In the genomic region with DNA sequence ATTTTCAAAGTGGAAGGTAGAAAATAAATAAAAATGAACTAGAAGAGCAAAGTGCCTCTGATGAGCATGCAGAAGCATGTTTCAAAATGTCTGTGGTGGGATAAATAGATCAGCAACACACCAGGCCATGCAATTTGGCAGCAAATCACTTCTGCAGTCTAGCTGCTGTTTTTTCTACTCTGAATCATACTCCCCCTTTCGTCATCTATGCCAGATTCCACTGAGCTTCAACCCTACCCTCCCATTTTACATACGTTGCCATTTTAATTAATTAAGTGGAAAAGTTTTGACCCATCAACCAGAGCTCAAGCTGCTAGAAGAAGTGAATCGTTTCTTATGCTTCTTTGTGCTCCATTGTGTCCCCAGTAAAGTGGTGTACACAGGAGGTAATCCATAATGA, we compare ENCODE assay signal across 20 cellular contexts.
DNase-seq lines count a peak whose midpoint lies in the region; ATAC-seq and TF ChIP-seq lines count a peak whose summit lies in the region.
"Had no signal": no experiment of that assay in that cellular context is flagged by ENCODE, and none has a peak within 500 bp of the region (broad histone marks: within the 10 kb centered on the region; RNA-seq: fewer than 3 reads in every experiment).

No MANE protein-coding gene starts in this region.

- TF ChIP-seq CTCF in HCT116 (IDR thresholded peaks at IDR 0.05 in 2 of 3, conservative IDR thresholded peaks at IDR 0.05 in 1 of 3; ENCODE audit: borderline replicate concordance in 1 of 3, insufficient read depth in 1 of 3, low read depth in 2 of 3, low read length in 2 of 3) (no peak), esophagus squamous epithelium (IDR thresholded peaks at IDR 0.05) (no peak)

- H3K27me3 ChIP-seq in HCT116 (ENCODE audit: insufficient read depth, low read length) (no peaks in the 10 kb centered on the region), adipocyte (replicated peaks; ENCODE audit: control insufficient read depth, insufficient read depth, low read length) (no peaks in the 10 kb centered on the region), right cardiac atrium (ENCODE audit: control insufficient read depth, insufficient read depth) (no peaks in the 10 kb centered on the region), esophagus squamous epithelium (peaks cover 0 to 18% (median 0%) of the 10 kb centered on the region in 4 donors)
- H3K27me3 ChIP-seq: right atrium auricular region had no signal

- ATAC-seq in HCT116 (peak; percentile 14; the same call in 1 of the 2 replicates), esophagus mucosa (peak; percentile 74), right cardiac atrium (no peak), Right ventricle myocardium superior (ENCODE audit: poor library complexity) (no peak)
- ATAC-seq: effector memory CD8-positive, alpha-beta T cell; lower lobe of right lung; stimulated activated memory B cell treated with anti-CD40 and anti-IgM and Interleukin-4, amounts not matched to agents 10 μg/mL and 1 μg/mL and 100 μg/mL, for 72 hours had no signal

- BruUV-seq in HCT116 (replicated peaks; lab: Mats Ljungman, UMichigan) = no TSS peak

- H3K27ac ChIP-seq in HCT116 (ENCODE audit: low read depth, low read length) = no peak overlapping the region
- H3K27ac ChIP-seq in right cardiac atrium (ENCODE audit: low read length) = no peak overlapping the region
- no peak overlapping the region for H3K27ac ChIP-seq in esophagus squamous epithelium
- H3K27ac ChIP-seq: HL-60, lower lobe of right lung, right atrium auricular region, thoracic aorta had no signal

- H2AFZ ChIP-seq in HCT116 (ENCODE audit: low read depth, low read length, poor library complexity, severe bottlenecking) = no peak overlapping the region

- H3K9ac ChIP-seq in HCT116 (ENCODE audit: low read length) (no peak overlapping the region), adipocyte (ENCODE audit: low read length) (no peak overlapping the region)

- no peaks in the 10 kb centered on the region for H3K36me3 ChIP-seq in HCT116 (ENCODE audit: control insufficient read depth in 1 of 2, insufficient read depth in 2 of 2, low read length in 2 of 2)
- no peaks in the 10 kb centered on the region for H3K36me3 ChIP-seq in adipocyte (ENCODE audit: control insufficient read depth, insufficient read depth, low read length, severe bottlenecking)
- no peaks in the 10 kb centered on the region for H3K36me3 ChIP-seq in esophagus squamous epithelium
- H3K36me3 ChIP-seq: lower lobe of right lung, right atrium auricular region, thoracic aorta had no signal

- CTCF ChIA-PET in HCT116 (lab: Charles Lee) = no interaction called here

- H4K20me1 ChIP-seq in HCT116 (ENCODE audit: insufficient read depth) = no peaks in the 10 kb centered on the region

- H3K9me2 ChIP-seq in HCT116 (ENCODE audit: insufficient read depth) = no peaks in the 10 kb centered on the region

- no peak for TF ChIP-seq RAD21 in HCT116 (IDR thresholded peaks at IDR 0.05; ENCODE audit: low read depth)

- intact Hi-C loops in HCT116 (cut with micrococcal nuclease) = no loop called here
- intact Hi-C loops in right cardiac atrium (cut with DNase I) = no loop called here
- intact Hi-C loops in esophagus squamous epithelium (cut with DNase I) = no loop called here
- intact Hi-C loops in Right ventricle myocardium superior (cut with DNase I) = no loop called here

- peak overlapping the region; percentile 14; the same call in 1 of the 2 replicates for H3K4me2 ChIP-seq in HCT116 (ENCODE audit: low read length)

- H3K79me2 ChIP-seq in HCT116 (ENCODE audit: insufficient read depth, low read length) = no peaks in the 10 kb centered on the region

- 68% methylated on average over 3 of the region's 3 CpGs for WGBS in right cardiac atrium
- WGBS in esophagus squamous epithelium, 2 donors = 6 to 26% methylated on average over 3 of the region's 3 CpGs

- RAD21 ChIA-PET in HCT116 (lab: Charles Lee; ENCODE audit: low non-redundant PET in 1 of 2, low total read pairs in 2 of 2, uncharacterized antibody in 2 of 2, unreplicated experiment in 2 of 2) = no interaction called here

- H3K9me3 ChIP-seq in HCT116 (ENCODE audit: control insufficient read depth in 1 of 2, insufficient read depth in 1 of 2, low read depth in 1 of 2, low read length in 2 of 2) (no peaks in the 10 kb centered on the region), adipocyte (ENCODE audit: control insufficient read depth, low read length) (no peaks in the 10 kb centered on the region), right cardiac atrium (ENCODE audit: control insufficient read depth, low read length) (no peaks in the 10 kb centered on the region), esophagus squamous epithelium (no peaks in the 10 kb centered on the region)
- H3K9me3 ChIP-seq: lower lobe of right lung, right atrium auricular region, thoracic aorta had no signal

- TF ChIP-seq POLR2A in HCT116 (IDR thresholded peaks at IDR 0.05; ENCODE audit: borderline replicate concordance, extremely low read depth, insufficient read depth, insufficient read length) (no peak), esophagus squamous epithelium (IDR thresholded peaks at IDR 0.05) (no peak)

- peak; percentile 16 for DNase-seq in HCT116 (ENCODE audit: low read depth, low spot score)
- peak; percentile 45 for DNase-seq in adipocyte (ENCODE audit: low read depth)
- peak; percentile 72 for DNase-seq in renal cortical epithelial cell (ENCODE audit: low read depth)
- DNase-seq in right cardiac atrium = no peak
- no peak for DNase-seq in activated CD4-positive, alpha-beta T cell treated with anti-CD3 and anti-CD28 coated beads for 48 hours
- DNase-seq in esophagus squamous epithelium (lab: John Stamatoyannopoulos, UW) = no peak
- no peak for DNase-seq in Right ventricle myocardium superior
- DNase-seq: activated CD4-positive, alpha-beta T cell treated with anti-CD3 and anti-CD28 coated beads, Interleukin-2, amount 10 ng/mL, durations not matched to agents 7 days and 5 days; CD4-positive, alpha-beta memory T cell; effector memory CD8-positive, alpha-beta T cell; H7; lower lobe of right lung; NCI-H2029 treated with DMSO at 0.1 percent for 48 hours; NCI-H524; SHP77 treated with DMSO at 0.1 percent for 48 hours had no signal

- H3K4me3 ChIP-seq in HCT116 (replicated peaks in 1 of 2; ENCODE audit: low read depth in 1 of 2, low read length in 2 of 2) = no peak overlapping the region
- no peak overlapping the region for H3K4me3 ChIP-seq in adipocyte (ENCODE audit: low read length)
- no peak overlapping the region for H3K4me3 ChIP-seq in right cardiac atrium (ENCODE audit: low read length)
- no peak overlapping the region for H3K4me3 ChIP-seq in esophagus squamous epithelium
- H3K4me3 ChIP-seq: lower lobe of right lung, right atrium auricular region, thoracic aorta had no signal

- POLR2A ChIA-PET in HCT116 (lab: Charles Lee) = no interaction called here

- peaks cover 4 to 18% of the 10 kb centered on the region in 2 experiments; a peak in 2 of 4 replicates for H3K4me1 ChIP-seq in HCT116 (ENCODE audit: control insufficient read depth in 1 of 2, insufficient read depth in 2 of 2, low read length in 2 of 2)
- peaks cover 19% of the 10 kb centered on the region for H3K4me1 ChIP-seq in adipocyte (ENCODE audit: control insufficient read depth, insufficient read depth, low read length)
- no peaks in the 10 kb centered on the region for H3K4me1 ChIP-seq in right cardiac atrium (ENCODE audit: control insufficient read depth, insufficient read depth, low read length)
- peaks cover 0 to 12% (median 0%) of the 10 kb centered on the region in 3 donors for H3K4me1 ChIP-seq in esophagus squamous epithelium
- H3K4me1 ChIP-seq: lower lobe of right lung, right atrium auricular region had no signal

TF ChIP-seq in HCT116, 20 proteins besides CTCF, POLR2A, EP300 and RAD21:
- TF ChIP-seq CEBPB (IDR thresholded peaks at IDR 0.05; ENCODE audit: low read depth) (no peak), EGR1 (IDR thresholded peaks at IDR 0.05; ENCODE audit: low read depth) (no peak), YY1 (IDR thresholded peaks at IDR 0.05; ENCODE audit: extremely low read depth, insufficient replicate concordance, low read depth, low read length) (no peak), ELF1 (IDR thresholded peaks at IDR 0.05; ENCODE audit: borderline replicate concordance, low read depth) (no peak), CBX3 (IDR thresholded peaks at IDR 0.05; ENCODE audit: low read depth) (no peak), ZBTB33 (IDR thresholded peaks at IDR 0.05; ENCODE audit: extremely low read depth, insufficient replicate concordance, low read length) (no peak), SIN3A (IDR thresholded peaks at IDR 0.05; ENCODE audit: low read depth) (no peak), SRF (IDR thresholded peaks at IDR 0.05; ENCODE audit: low read depth) (no peak), FOSL1 (IDR thresholded peaks at IDR 0.05; ENCODE audit: low read depth) (no peak), EZH2 (IDR thresholded peaks at IDR 0.05) (no peak), ZFX (IDR thresholded peaks at IDR 0.05) (no peak), TCF7L2 (IDR thresholded peaks at IDR 0.05; ENCODE audit: borderline replicate concordance, extremely low read depth, insufficient read depth, insufficient read length) (no peak), ATF3 (IDR thresholded peaks at IDR 0.05) (no peak), JUND (IDR thresholded peaks at IDR 0.05) (no peak)
- TF ChIP-seq, protein P1, sequence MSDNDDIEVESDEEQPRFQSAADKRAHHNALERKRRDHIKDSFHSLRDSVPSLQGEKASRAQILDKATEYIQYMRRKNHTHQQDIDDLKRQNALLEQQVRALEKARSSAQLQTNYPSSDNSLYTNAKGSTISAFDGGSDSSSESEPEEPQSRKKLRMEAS (IDR thresholded peaks at IDR 0.05) = no peak

Comparison
In these comparisons a context has a peak if more than half of its experiments do, and no peak if none do; other contexts are left out.
1. ATAC-seq: peak in HCT116 (single experiment) and esophagus mucosa (single experiment); none in right cardiac atrium (0 of 2) and Right ventricle myocardium superior (single experiment).
2. DNase-seq: peak in HCT116 (single experiment), adipocyte (single experiment) and renal cortical epithelial cell (single experiment); none in right cardiac atrium (0 of 3), activated CD4-positive, alpha-beta T cell treated with anti-CD3 and anti-CD28 coated beads for 48 hours (single experiment), esophagus squamous epithelium (single experiment) and Right ventricle myocardium superior (single experiment).